In genomic region chr19:860481-861098, GRCh38 we compare ENCODE assay signal across 8 cellular contexts. TPM values are rescaled to one million over a fixed set of nuclear protein-coding genes. Genes with fewer than 3 reads are reported as not detected.
DNase-seq lines count a peak whose midpoint lies in the region; ATAC-seq and TF ChIP-seq lines count a peak whose summit lies in the region.

No MANE protein-coding gene starts in this region.

- peak; percentile 43 for DNase-seq in CMK (ENCODE audit: low read depth)
- peak; percentile 70 to 77 for DNase-seq in HL-60 (ENCODE audit: low read depth in 1 of 2, low spot score in 1 of 2)
- DNase-seq in SW480 (ENCODE audit: low spot score): peak; percentile 76
- peak; percentile 37 for DNase-seq in astrocyte of the spinal cord (ENCODE audit: low read depth, low spot score)
- DNase-seq in immature natural killer cell: peak; percentile 31 to 50 (median 48)
- DNase-seq in stimulated activated CD4-positive, alpha-beta T cell treated with anti-CD3 and anti-CD28 coated beads, Interleukin-2, amount 100 ng/mL, for 48 hours: peak; percentile 46 to 56

- H3K4me3 ChIP-seq in HL-60 (replicated peaks; ENCODE audit: insufficient read depth, low read length) (peak overlapping the region; percentile 60), astrocyte of the spinal cord (ENCODE audit: low read depth, low read length) (peak overlapping the region; percentile 10)

- H3K4me3 Mint-ChIP-seq in immature natural killer cell: peak overlapping the region in 3 of 5 donors; percentile 15 to 36 (median 35)

- peaks cover 19% of the 10 kb centered on the region in 2 donors for H3K4me1 Mint-ChIP-seq in immature natural killer cell

- H3K36me3 Mint-ChIP-seq in immature natural killer cell: no peaks in the 10 kb centered on the region

- H3K27ac ChIP-seq in HL-60 (replicated peaks): peak overlapping the region; percentile 57

- in situ Hi-C loops in astrocyte of the spinal cord (cut with HindIII; ENCODE audit: low sequenced_read_pairs): no loop called here

- TF ChIP-seq CTCF in HL-60 (IDR thresholded peaks at IDR 0.05; ENCODE audit: insufficient read depth, low read length): no peak
- peak; percentile 19 for TF ChIP-seq CTCF in astrocyte of the spinal cord (IDR thresholded peaks at IDR 0.05; ENCODE audit: low read depth, low read length)

- no peaks in the 10 kb centered on the region for H3K9me3 Mint-ChIP-seq in immature natural killer cell

- no peaks in the 10 kb centered on the region for H3K27me3 ChIP-seq in HL-60 (ENCODE audit: insufficient read depth, poor library complexity, severe bottlenecking)

- H3K27me3 Mint-ChIP-seq in immature natural killer cell (ENCODE audit: low read depth in 3 of 3): peaks cover 5 to 19% (median 9%) of the 10 kb centered on the region in 3 donors

- ATAC-seq in GM21381 (IDR thresholded peaks at IDR 0.05; ENCODE audit: unreplicated experiment) (no peak), GM21515 (IDR thresholded peaks at IDR 0.05; ENCODE audit: unreplicated experiment) (no peak)

- H3K27ac Mint-ChIP-seq in immature natural killer cell: no peak overlapping the region

RNA-seq across cellular contexts. Expression of gene CFD, which starts 1.1 kb away (rescaled TPM):
- polyA plus RNA-seq in immature natural killer cell: 1 to 10 TPM; 1.5 to 4.1 (median 3.6) TPM

RNA-seq across cellular contexts. Expression of gene ELANE, which starts 8.5 kb away (rescaled TPM):
- polyA plus RNA-seq in immature natural killer cell: not detected

RNA-seq across cellular contexts. Expression of gene PRTN3, which starts 19.8 kb away (rescaled TPM):
- polyA plus RNA-seq in immature natural killer cell: not detected

RNA-seq across cellular contexts. Expression of gene MED16, which starts 32.4 kb away (rescaled TPM):
- polyA plus RNA-seq in immature natural killer cell: 100 to 1,000 TPM in 1 of 3 donors, 10 to 100 TPM in 2; 44.2 to 112 (median 48.0) TPM

RNA-seq across cellular contexts. Expression of gene RNU6-9, which starts 32.7 kb away (rescaled TPM):
- polyA plus RNA-seq in immature natural killer cell: not detected
